Comparison of ENCODE assay signal across 10 cellular contexts in genomic region chr1:111720274-111720976, GRCh38. TPM values are rescaled to one million over a fixed set of nuclear protein-coding genes. Genes with fewer than 3 reads are reported as not detected.
A peak's percentile ranks its signal among the peaks of the same experiment; 100 is the strongest.
DNase-seq lines count a peak whose midpoint lies in the region; ATAC-seq and TF ChIP-seq lines count a peak whose summit lies in the region.
"Had no signal": no experiment of that assay in that cellular context is flagged by ENCODE, and none has a peak within 500 bp of the region (broad histone marks: within the 10 kb centered on the region; RNA-seq: fewer than 3 reads in every experiment).

No MANE protein-coding gene starts in this region.

- no peak for TF ChIP-seq CTCF in esophagus muscularis mucosa (IDR thresholded peaks at IDR 0.05)

- peaks cover 28% of the 10 kb centered on the region for H3K4me1 ChIP-seq in ACC112 (ENCODE audit: control insufficient read depth, insufficient read depth, low read length, unreplicated experiment)
- peaks cover 47% of the 10 kb centered on the region for H3K4me1 ChIP-seq in SJCRH30
- H3K4me1 ChIP-seq in esophagus muscularis mucosa = peaks cover 46 to 53% (median 51%) of the 10 kb centered on the region in 4 donors
- H3K4me1 ChIP-seq: BE2C had no signal

- H3K9me3 Mint-ChIP-seq in naive thymus-derived CD8-positive, alpha-beta T cell = no peaks in the 10 kb centered on the region

- peak overlapping the region in 8 of 10 donors; percentile 8 to 88 (median 54) for H3K27ac Mint-ChIP-seq in naive thymus-derived CD8-positive, alpha-beta T cell

- TF ChIP-seq EP300 in esophagus muscularis mucosa (IDR thresholded peaks at IDR 0.05) = no peak

- peaks cover 15 to 29% (median 20%) of the 10 kb centered on the region in 4 donors for H3K4me1 Mint-ChIP-seq in naive thymus-derived CD8-positive, alpha-beta T cell

- H3K27ac ChIP-seq in ACC112 (ENCODE audit: low read depth, low read length) (peak overlapping the region; percentile 65; the same call in 1 of the 2 replicates), SJCRH30 (peak overlapping the region; percentile 92), esophagus muscularis mucosa (replicated peaks in 1 of 4) (peak overlapping the region; percentile 26 to 52 (median 38))

- peaks cover 0 to 9% (median 3%) of the 10 kb centered on the region in 3 donors for H3K36me3 Mint-ChIP-seq in naive thymus-derived CD8-positive, alpha-beta T cell

- H3K36me3 ChIP-seq in ACC112 (ENCODE audit: insufficient read depth, low read length) (no peaks in the 10 kb centered on the region), SJCRH30 (0 out of 2 replicates have a peak, but pooled peaks cover 7% of the 10 kb centered on the region), esophagus muscularis mucosa (peaks cover 0 to 14% (median 11%) of the 10 kb centered on the region in 4 donors)
- H3K36me3 ChIP-seq: BE2C had no signal

- no peak overlapping the region for H2AFZ ChIP-seq in ACC112 (ENCODE audit: low read length, unreplicated experiment)

- no peak for TF ChIP-seq POLR2A in esophagus muscularis mucosa (IDR thresholded peaks at IDR 0.05; ENCODE audit: low read depth)

- no peak overlapping the region for H3K4me3 ChIP-seq in ACC112 (ENCODE audit: low read depth, low read length)
- H3K4me3 ChIP-seq in SJCRH30 = no peak overlapping the region
- H3K4me3 ChIP-seq in esophagus muscularis mucosa = no peak overlapping the region

- no peaks in the 10 kb centered on the region for H3K27me3 ChIP-seq in ACC112 (ENCODE audit: insufficient read depth, low read length)
- no peaks in the 10 kb centered on the region for H3K27me3 ChIP-seq in SJCRH30
- no peaks in the 10 kb centered on the region for H3K27me3 ChIP-seq in esophagus muscularis mucosa
- H3K27me3 ChIP-seq: BE2C had no signal

- H3K4me3 Mint-ChIP-seq in naive thymus-derived CD8-positive, alpha-beta T cell = peak overlapping the region in 1 of 10 donors; percentile 15
- H3K4me3 Mint-ChIP-seq: activated naive CD8-positive, alpha-beta T cell had no signal

- no peak for ATAC-seq in naive thymus-derived CD8-positive, alpha-beta T cell

- H3K27me3 Mint-ChIP-seq in naive thymus-derived CD8-positive, alpha-beta T cell = no peaks in the 10 kb centered on the region
- H3K27me3 Mint-ChIP-seq: activated naive CD8-positive, alpha-beta T cell had no signal

- H3K9me3 ChIP-seq in SJCRH30 (replicated peaks) (no peaks in the 10 kb centered on the region), esophagus muscularis mucosa (no peaks in the 10 kb centered on the region)
- H3K9me3 ChIP-seq: BE2C had no signal

- DNase-seq in SJCRH30 (no peak), esophagus muscularis mucosa (ENCODE audit: extremely low spot score) (no peak), ureter (ENCODE audit: low spot score) (no peak), NK-92 (lab: John Stamatoyannopoulos, UW; ENCODE audit: unreplicated experiment) (no peak), ACHN (no peak), amniotic stem cell (lab: John Stamatoyannopoulos, UW) (no peak)
- DNase-seq in naive thymus-derived CD8-positive, alpha-beta T cell = no peak
- DNase-seq: BE2C had no signal

- 53% methylated on average over 6 of the region's 7 CpGs for WGBS in esophagus muscularis mucosa

- intact Hi-C loops in esophagus muscularis mucosa (cut with DNase I) = no loop called here

- no peaks in the 10 kb centered on the region for H3K79me2 ChIP-seq in ACC112 (ENCODE audit: control insufficient read depth, insufficient read depth, low read length, unreplicated experiment)

- POLR2A ChIA-PET in naive thymus-derived CD8-positive, alpha-beta T cell (lab: Charles Lee) = no interaction called here

- in situ Hi-C loops in ACHN (cut with HindIII; ENCODE audit: low pct_ligation_motif_present, low pct_unique_long_range_greater_than_20kb, low sequenced_read_pairs) = no loop called here

RNA-seq across cellular contexts. Expression of gene INKA2, which starts 18.8 kb away (rescaled TPM):
- 21.3 and 22.1 TPM in 2 replicates for total RNA-seq in SJCRH30 (2014; rRNA removed; shearing (Covaris generic))
- 10 to 100 TPM in 1 of 4 donors, 1 to 10 TPM in 3; 4.0 to 10.8 (median 8.5) TPM for total RNA-seq in esophagus muscularis mucosa
- total RNA-seq in naive thymus-derived CD8-positive, alpha-beta T cell = under 1 TPM; 0.70 to 0.77 TPM
- polyA plus RNA-seq in naive thymus-derived CD8-positive, alpha-beta T cell = not detected
- 5.7 TPM for total RNA-seq in ureter

RNA-seq across cellular contexts. Expression of gene DDX20, which starts 35.3 kb away (rescaled TPM):
- total RNA-seq in SJCRH30 (2014; rRNA removed; shearing (Covaris generic)) = 28.3 and 32.5 TPM in 2 replicates
- total RNA-seq in esophagus muscularis mucosa = 10 to 100 TPM in 3 of 4 donors, 1 to 10 TPM in 1; 9.5 to 19.9 (median 13.1) TPM
- total RNA-seq in naive thymus-derived CD8-positive, alpha-beta T cell = 10 to 100 TPM; 18.9 to 24.2 TPM
- 10 to 100 TPM in 2 of 3 donors, 1 to 10 TPM in 1; 8.0 to 12.7 (median 10.0) TPM for polyA plus RNA-seq in naive thymus-derived CD8-positive, alpha-beta T cell
- 18.4 TPM for total RNA-seq in ureter

Comparison
In these comparisons a context has a peak if more than half of its experiments do, and no peak if none do; other contexts are left out.
1. H3K27ac ChIP-seq: peak in every context shown above with its lines; median percentile 92 in SJCRH30; 65 in ACC112; 38 in esophagus muscularis mucosa.